9 cellular contexts compared by ENCODE assay signal in genomic region chr3:179446501-179446900, GRCh38. TPM values are rescaled to one million over a fixed set of nuclear protein-coding genes. Genes with fewer than 3 reads are reported as not detected.
DNase-seq lines count a peak whose midpoint lies in the region; ATAC-seq and TF ChIP-seq lines count a peak whose summit lies in the region.
"Had no signal": no experiment of that assay in that cellular context is flagged by ENCODE, and none has a peak within 500 bp of the region (broad histone marks: within the 10 kb centered on the region; RNA-seq: fewer than 3 reads in every experiment).

No MANE protein-coding gene starts in this region.

- no peak overlapping the region for H3K4me3 ChIP-seq in RWPE2 (ENCODE audit: severe bottlenecking)

- CTCF ChIA-PET in activated CD4-positive, alpha-beta memory T cell treated with anti-CD3 and anti-CD28 coated beads, Interleukin-2, amount 10 ng/mL, durations not matched to agents 7 days and 5 days (lab: Charles Lee) = interaction anchor here (0.7 to 0.9 kb wide), 2 partner anchors 112 to 162 kb away, joined by 3 read pairs; no protein-coding TSS in a partner anchor

- ATAC-seq in RWPE2 (ENCODE audit: low read depth) (no peak), GM21381 (IDR thresholded peaks at IDR 0.05; ENCODE audit: unreplicated experiment) (no peak), HG02885 (IDR thresholded peaks at IDR 0.05; ENCODE audit: poor library complexity, unreplicated experiment) (no peak)

- H3K4me1 Mint-ChIP-seq in glutamatergic neuron (ENCODE audit: low read depth, unreplicated experiment) = no peaks in the 10 kb centered on the region
- peaks cover 15% of the 10 kb centered on the region for H3K4me1 Mint-ChIP-seq in activated CD4-positive, alpha-beta memory T cell treated with anti-CD3 and anti-CD28 coated beads, Interleukin-2, amount 10 ng/mL, durations not matched to agents 7 days and 5 days

- in situ Hi-C loops in GM13977 (cut with MboI; ENCODE audit: low pct_unique_long_range_greater_than_20kb, low sequenced_read_pairs, unreplicated experiment) = loop anchor here (10.0 kb wide), 1 partner anchor 108 kb away; no protein-coding TSS in a partner anchor

- H3K4me3 Mint-ChIP-seq in glutamatergic neuron (ENCODE audit: unreplicated experiment) = no peak overlapping the region
- H3K4me3 Mint-ChIP-seq in activated CD4-positive, alpha-beta memory T cell treated with anti-CD3 and anti-CD28 coated beads, Interleukin-2, amount 10 ng/mL, durations not matched to agents 7 days and 5 days = no peak overlapping the region
- H3K4me3 Mint-ChIP-seq: activated CD4-positive, alpha-beta memory T cell treated with anti-CD3 and anti-CD28 coated beads for 36 hours had no signal

- POLR2A ChIA-PET in activated CD4-positive, alpha-beta memory T cell treated with anti-CD3 and anti-CD28 coated beads, Interleukin-2, amount 10 ng/mL, durations not matched to agents 7 days and 5 days (lab: Charles Lee) = no interaction called here

- no peak overlapping the region for H3K27ac ChIP-seq in RWPE2 (ENCODE audit: poor library complexity, severe bottlenecking)

- DNase-seq in AML-193 (lab: John Stamatoyannopoulos, UW) (peak; percentile 59 to 76), GM13977 (ENCODE audit: low spot score) (no peak), RWPE2 (ENCODE audit: low spot score) (no peak), glutamatergic neuron (no peak), inferior parietal cortex (ENCODE audit: extremely low spot score) (no peak)
- no peak for DNase-seq in activated CD4-positive, alpha-beta memory T cell treated with anti-CD3 and anti-CD28 coated beads, Interleukin-2, amount 10 ng/mL, durations not matched to agents 7 days and 5 days
- DNase-seq: activated CD4-positive, alpha-beta memory T cell treated with anti-CD3 and anti-CD28 coated beads for 36 hours had no signal

- peaks cover 3% of the 10 kb centered on the region for H3K27me3 Mint-ChIP-seq in glutamatergic neuron (ENCODE audit: unreplicated experiment)
- peaks cover 40% of the 10 kb centered on the region for H3K27me3 Mint-ChIP-seq in activated CD4-positive, alpha-beta memory T cell treated with anti-CD3 and anti-CD28 coated beads, Interleukin-2, amount 10 ng/mL, durations not matched to agents 7 days and 5 days

- H3K36me3 Mint-ChIP-seq in glutamatergic neuron (ENCODE audit: unreplicated experiment) = no peaks in the 10 kb centered on the region
- no peaks in the 10 kb centered on the region for H3K36me3 Mint-ChIP-seq in activated CD4-positive, alpha-beta memory T cell treated with anti-CD3 and anti-CD28 coated beads, Interleukin-2, amount 10 ng/mL, durations not matched to agents 7 days and 5 days (ENCODE audit: low read depth)

- no peaks in the 10 kb centered on the region; the same call in 1 of the 2 replicates for H3K36me3 ChIP-seq in RWPE2 (ENCODE audit: low read depth)

- H3K9me3 ChIP-seq in RWPE2 (ENCODE audit: severe bottlenecking) = no peaks in the 10 kb centered on the region

- H3K27me3 ChIP-seq in RWPE2 (ENCODE audit: insufficient read depth, poor library complexity, severe bottlenecking) = no peaks in the 10 kb centered on the region

- peaks cover 4% of the 10 kb centered on the region for H3K9me3 Mint-ChIP-seq in glutamatergic neuron (ENCODE audit: unreplicated experiment)
- no peaks in the 10 kb centered on the region for H3K9me3 Mint-ChIP-seq in activated CD4-positive, alpha-beta memory T cell treated with anti-CD3 and anti-CD28 coated beads, Interleukin-2, amount 10 ng/mL, durations not matched to agents 7 days and 5 days
- H3K9me3 Mint-ChIP-seq: activated CD4-positive, alpha-beta memory T cell treated with anti-CD3 and anti-CD28 coated beads for 36 hours had no signal

- H3K4me1 ChIP-seq in RWPE2 (ENCODE audit: insufficient read depth, poor library complexity, severe bottlenecking) = peaks cover 11% of the 10 kb centered on the region

- H3K27ac Mint-ChIP-seq in glutamatergic neuron (ENCODE audit: unreplicated experiment) = no peak overlapping the region
- no peak overlapping the region for H3K27ac Mint-ChIP-seq in activated CD4-positive, alpha-beta memory T cell treated with anti-CD3 and anti-CD28 coated beads, Interleukin-2, amount 10 ng/mL, durations not matched to agents 7 days and 5 days
- H3K27ac Mint-ChIP-seq: activated CD4-positive, alpha-beta memory T cell treated with anti-CD3 and anti-CD28 coated beads for 36 hours had no signal

- TF ChIP-seq CTCF in GM13977 (IDR thresholded peaks at IDR 0.05; ENCODE audit: extremely low read depth, insufficient read depth, missing control alignments) (peak; percentile 25), RWPE2 (IDR thresholded peaks at IDR 0.05; ENCODE audit: poor library complexity, severe bottlenecking) (peak; percentile 44), glutamatergic neuron (IDR thresholded peaks at IDR 0.05; ENCODE audit: partially characterized antibody, unreplicated experiment) (peak; percentile 35)

RNA-seq across cellular contexts. Expression of gene GNB4, which starts 4.8 kb away (rescaled TPM):
- total RNA-seq in glutamatergic neuron (ENCODE audit: unreplicated experiment) = 19.1 TPM
- total RNA-seq in activated CD4-positive, alpha-beta memory T cell treated with anti-CD3 and anti-CD28 coated beads, Interleukin-2, amount 10 ng/mL, durations not matched to agents 7 days and 5 days = 1 to 10 TPM; 6.3 to 7.5 TPM

Comparison
In these comparisons a context has a peak if more than half of its experiments do, and no peak if none do; other contexts are left out.
1. DNase-seq: peak in AML-193 (2 of 2); none in GM13977 (single experiment), RWPE2 (single experiment), glutamatergic neuron (single experiment), activated CD4-positive, alpha-beta memory T cell treated with anti-CD3 and anti-CD28 coated beads, Interleukin-2, amount 10 ng/mL, durations not matched to agents 7 days and 5 days (single experiment) and inferior parietal cortex (single experiment).
2. Peak in every context shown above with its lines, with median percentiles within 50 percentile points of each other: CTCF ChIP-seq.